In genomic region chr3:188503647-188504046, GRCh38 we compare ENCODE assay signal across 20 cellular contexts.
A peak's percentile ranks its signal among the peaks of the same experiment; 100 is the strongest.
DNase-seq lines count a peak whose midpoint lies in the region; ATAC-seq, FAIRE-seq and TF ChIP-seq lines count a peak whose summit lies in the region.
"Had no signal": no experiment of that assay in that cellular context is flagged by ENCODE, and none has a peak within 500 bp of the region (broad histone marks: within the 10 kb centered on the region; RNA-seq: fewer than 3 reads in every experiment).

No MANE protein-coding gene starts in this region.

- peaks cover 6% of the 10 kb centered on the region for H3K4me1 Mint-ChIP-seq in Caco-2 (ENCODE audit: low read depth, unreplicated experiment)
- H3K4me1 Mint-ChIP-seq in chondrocyte (ENCODE audit: low read depth) = peaks cover 49% of the 10 kb centered on the region

- H3K27ac ChIP-seq in A549 = no peak overlapping the region
- H3K27ac ChIP-seq: BLaER1, C4-2B had no signal

- TF ChIP-seq CTCF in A549 (IDR thresholded peaks at IDR 0.05) (no peak), Caco-2 (IDR thresholded peaks at IDR 0.05; ENCODE audit: insufficient read depth in 1 of 2, low read depth in 1 of 2, low read length in 1 of 2, severe bottlenecking in 1 of 2, unreplicated experiment in 1 of 2) (no peak), chondrocyte (IDR thresholded peaks at IDR 0.05) (no peak)

- H3K36me3 Mint-ChIP-seq in Caco-2 (ENCODE audit: insufficient read depth, unreplicated experiment) (peaks cover 10% of the 10 kb centered on the region), chondrocyte (ENCODE audit: low read depth) (peaks cover 17% of the 10 kb centered on the region)

- intact Hi-C loops in Caco-2 (cut with micrococcal nuclease; ENCODE audit: unreplicated experiment) = no loop called here

- H3K27me3 Mint-ChIP-seq in Caco-2 (ENCODE audit: insufficient read depth, unreplicated experiment) (no peaks in the 10 kb centered on the region), chondrocyte (ENCODE audit: low read depth) (no peaks in the 10 kb centered on the region)
- H3K27me3 Mint-ChIP-seq: B cell; CD4-positive, CD25-positive, alpha-beta regulatory T cell had no signal

- ATAC-seq in A549 = no peak
- ATAC-seq: CD8-positive, alpha-beta T cell had no signal

- 85% methylated on average over 3 of the region's 3 CpGs for WGBS in A549 (ENCODE audit: missing lambda C conversion rate)

- H3K9me3 ChIP-seq in A549 = peaks cover 14% of the 10 kb centered on the region; the same call in 2 of the 3 replicates
- H3K9me3 ChIP-seq in Caco-2 = peaks cover 8% of the 10 kb centered on the region

- H3K4me3 Mint-ChIP-seq in Caco-2 (ENCODE audit: unreplicated experiment) (no peak overlapping the region), chondrocyte (ENCODE audit: unreplicated experiment) (no peak overlapping the region)
- H3K4me3 Mint-ChIP-seq: B cell; CD4-positive, CD25-positive, alpha-beta regulatory T cell; CD8-positive, alpha-beta T cell had no signal

- H3K4me2 ChIP-seq in A549 = no peak overlapping the region
- H3K4me2 ChIP-seq: BLaER1 had no signal

- H3K27me3 ChIP-seq in Caco-2 (replicated peaks; ENCODE audit: control insufficient read depth, insufficient read depth, low read length) = no peaks in the 10 kb centered on the region
- H3K27me3 ChIP-seq: BLaER1 had no signal

- H3K4me1 ChIP-seq in A549 = peaks cover 5% of the 10 kb centered on the region; the same call in 1 of the 3 replicates
- no peaks in the 10 kb centered on the region for H3K4me1 ChIP-seq in Caco-2

- CTCF ChIA-PET in A549 (lab: Yijun Ruan, JAX) (no interaction called here), Caco-2 (lab: Charles Lee) (no interaction called here)

- TF ChIP-seq RAD21 in A549 (conservative IDR thresholded peaks at IDR 0.05 in 1 of 2, IDR thresholded peaks at IDR 0.05 in 1 of 2) = no peak

- no peak for TF ChIP-seq POLR2A in A549 (IDR thresholded peaks at IDR 0.05; ENCODE audit: low read length)

- no peak for DNase-seq in A549 (ENCODE audit: low read depth in 1 of 2, low spot score in 1 of 2)
- DNase-seq in Caco-2 = no peak
- peak; percentile 14 for DNase-seq in RPMI7951 (ENCODE audit: low read depth)
- no peak for DNase-seq in chondrocyte (ENCODE audit: low spot score)
- DNase-seq in urothelium cell line (ENCODE audit: low spot score) = no peak
- no peak for DNase-seq in DMS79 treated with DMSO at 0.1 percent for 48 hours (lab: John Stamatoyannopoulos, UW)
- DNase-seq in HuH-7 (ENCODE audit: low spot score) = no peak
- DNase-seq: CD4-positive, CD25-positive, alpha-beta regulatory T cell; CD8-positive, alpha-beta T cell; DMS 273 treated with DMSO at 0.1 percent for 48 hours; DMS79; GF-D8; GOT3; HCEC 1CT had no signal

- TF ChIP-seq EP300 in A549 (IDR thresholded peaks at IDR 0.05) = no peak

- H3K27ac Mint-ChIP-seq in Caco-2 (ENCODE audit: unreplicated experiment) (peak overlapping the region; percentile 13), chondrocyte (ENCODE audit: unreplicated experiment) (peak overlapping the region; percentile 35)
- H3K27ac Mint-ChIP-seq: B cell; CD8-positive, alpha-beta T cell had no signal

- POLR2A ChIA-PET in A549 (lab: Yijun Ruan, JAX) (no interaction called here), Caco-2 (lab: Charles Lee) (no interaction called here)

- BruUV-seq in Caco-2 (replicated peaks; lab: Mats Ljungman, UMichigan) = no TSS peak

- H3K4me3 ChIP-seq in A549 (no peak overlapping the region), Caco-2 (ENCODE audit: low read depth, low read length) (no peak overlapping the region)
- H3K4me3 ChIP-seq: BLaER1 had no signal

- H3K9me3 Mint-ChIP-seq in Caco-2 (ENCODE audit: unreplicated experiment) = peaks cover 22% of the 10 kb centered on the region
- peaks cover 18% of the 10 kb centered on the region for H3K9me3 Mint-ChIP-seq in chondrocyte (ENCODE audit: low read depth)

- no peaks in the 10 kb centered on the region for H3K36me3 ChIP-seq in Caco-2 (ENCODE audit: control insufficient read depth, insufficient read depth, low read length)
- H3K36me3 ChIP-seq: BLaER1 had no signal

- FAIRE-seq in A549 (lab: Jason Lieb, UNC) (no peak), urothelium cell line (lab: Jason Lieb, UNC) (no peak)
- FAIRE-seq: D721Med, GM12891, GM18507 had no signal

TF ChIP-seq in A549, 52 proteins besides CTCF, POLR2A, EP300 and RAD21:
- TF ChIP-seq FOSB (CRISPR knock-in tag; IDR thresholded peaks at IDR 0.05) = no peak
- no peak for TF ChIP-seq FOSL2 (IDR thresholded peaks at IDR 0.05)
- peak; percentile 64; the same call in 1 of the 2 replicates for TF ChIP-seq FOSL2 (CRISPR knock-in tag; IDR thresholded peaks at IDR 0.05)
TF ChIP-seq in A549: peak in this region for 1.
